ENCODE assay signal across 35 cellular contexts in genomic region chr16:1347286-1347855, GRCh38.
"Had no signal": no experiment of that assay in that cellular context is flagged by ENCODE, and none has a peak within 500 bp of the region (broad histone marks: within the 10 kb centered on the region; RNA-seq: fewer than 3 reads in every experiment).

No MANE protein-coding gene starts in this region.

- H3K9me3 ChIP-seq: adrenal gland, body of pancreas, colonic mucosa, ovary, thyroid gland, upper lobe of left lung, vagina had no signal

- H3K36me3 ChIP-seq: colonic mucosa, ovary had no signal

- H3K4me2 ChIP-seq: smooth muscle cell had no signal

- H3K27me3 ChIP-seq: adrenal gland, body of pancreas, cardiac muscle cell, colonic mucosa, ovary, thyroid gland, upper lobe of left lung, vagina had no signal

- ATAC-seq: activated CD4-positive, CD25-positive, alpha-beta regulatory T cell treated with anti-CD3 and anti-CD28 coated beads, Interleukin-2, amount 50 U/mL, for 24 hours; body of pancreas; stimulated activated memory B cell treated with anti-CD40 and anti-IgM and Interleukin-4, amounts not matched to agents 10 μg/mL and 1 μg/mL and 100 μg/mL, for 72 hours; stimulated activated naive CD8-positive, alpha-beta T cell treated with anti-CD3 and anti-CD28 coated beads, Interleukin-15, amount 100 ng/mL, for 72 hours had no signal

- DNase-seq: activated CD4-positive, alpha-beta memory T cell treated with anti-CD3 and anti-CD28 coated beads for 36 hours; activated CD4-positive, alpha-beta T cell treated with anti-CD3 and anti-CD28 coated beads for 48 hours; activated CD8-positive, alpha-beta memory T cell treated with anti-CD3 and anti-CD28 coated beads, Interleukin-2, amount 50 U/mL, for 4 hours; activated effector memory CD4-positive, alpha-beta T cell treated with anti-CD3 and anti-CD28 coated beads, Interleukin-2, amount 50 U/mL, for 16 hours; activated naive CD4-positive, alpha-beta T cell treated with anti-CD3 and anti-CD28 coated beads for 36 hours; activated naive CD8-positive, alpha-beta T cell treated with anti-CD3 and anti-CD28 coated beads for 36 hours; activated T-cell treated with anti-CD3 and anti-CD28 coated beads, Interleukin-2, amount 50 U/mL, for 1 hour; adrenal gland; aorta; body of pancreas; cerebellar nuclear complex; colonic mucosa; effector CD8-positive, alpha-beta T cell; erythroblast; head of caudate nucleus; hypothalamus; immature natural killer cell; naive B cell; nephron progenitor cell; ovary; retina; stimulated activated CD4-positive, alpha-beta T cell treated with anti-CD3 and anti-CD28 coated beads, Interleukin-1b, Interleukin-23, amount 100 ng/mL, for 48 hours; stimulated activated CD4-positive, alpha-beta T cell treated with anti-CD3 and anti-CD28 coated beads, Interleukin-4, amount 100 ng/mL, for 4 hours; stimulated activated CD8-positive, alpha-beta memory T cell treated with anti-CD3 and anti-CD28 coated beads, Interleukin-4, amount 100 ng/mL, for 48 hours; stimulated activated naive CD8-positive, alpha-beta T cell treated with anti-CD3 and anti-CD28 coated beads, Interleukin-15, amount 100 ng/mL, for 72 hours; substantia nigra; T-helper 9 cell; thyroid gland had no signal

- H3K4me3 ChIP-seq: adrenal gland, body of pancreas, cardiac muscle cell, colonic mucosa, ovary, smooth muscle cell, thyroid gland, upper lobe of left lung, vagina had no signal

- H3K27ac ChIP-seq: adrenal gland, body of pancreas, cardiac muscle cell, colonic mucosa, ovary, thyroid gland, upper lobe of left lung, vagina, WERI-Rb-1 had no signal
